In the genomic region with DNA sequence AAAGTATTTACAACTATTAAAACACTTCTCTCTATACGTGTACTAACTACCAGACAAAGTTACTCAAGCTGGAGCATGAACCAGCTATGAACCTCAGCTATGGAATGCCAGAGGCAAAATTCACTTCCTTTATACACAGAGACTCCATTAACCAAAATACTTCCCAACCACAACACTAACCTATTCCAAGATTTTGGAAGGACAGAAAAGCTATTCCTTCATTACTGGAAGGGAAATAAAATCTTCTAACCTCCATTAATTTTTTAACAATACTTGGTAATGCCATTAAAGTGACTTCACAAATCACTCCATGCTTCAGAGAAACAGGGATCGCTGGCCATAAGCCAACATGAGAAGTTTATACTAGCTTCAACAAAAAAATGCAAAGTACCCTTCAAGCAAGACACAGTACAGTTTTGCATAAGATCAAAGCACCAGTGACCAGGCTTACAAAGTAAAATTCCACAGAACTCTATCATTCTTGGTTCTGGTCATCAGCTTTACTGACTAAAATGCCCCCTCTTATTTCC, we compare ENCODE assay signal across 9 cellular contexts. TPM values are rescaled to one million over a fixed set of nuclear protein-coding genes. Genes with fewer than 3 reads are reported as not detected.
DNase-seq lines count a peak whose midpoint lies in the region; ATAC-seq and TF ChIP-seq lines count a peak whose summit lies in the region.
"Had no signal": no experiment of that assay in that cellular context is flagged by ENCODE, and none has a peak within 500 bp of the region (broad histone marks: within the 10 kb centered on the region; RNA-seq: fewer than 3 reads in every experiment).

No MANE protein-coding gene starts in this region.

- H3K4me1 Mint-ChIP-seq in natural killer cell treated with Interleukin-12 subunit alpha and Interleukin-12 subunit beta and Interleukin-15 and Interleukin-18, amount 100 ng/mL, for 72 hours (ENCODE audit: low read depth in 2 of 2), result peaks cover 50 to 52% of the 10 kb centered on the region in 2 donors
- peaks cover 62% of the 10 kb centered on the region for H3K4me1 Mint-ChIP-seq in endodermal cell

- H3K9me3 ChIP-seq in endodermal cell (ENCODE audit: control insufficient read depth, low read length), result no peaks in the 10 kb centered on the region

- no peak for TF ChIP-seq CTCF in endodermal cell (conservative IDR thresholded peaks at IDR 0.05)

- peak; percentile 73 for DNase-seq in DMS79 treated with DMSO at 0.1 percent for 48 hours (lab: John Stamatoyannopoulos, UW)
- DNase-seq in NCI-H526 treated with DMSO at 0.1 percent for 48 hours (lab: John Stamatoyannopoulos, UW), result peak; percentile 65
- peak; percentile 57 for DNase-seq in dedifferentiated amniotic fluid mesenchymal stem cell (ENCODE audit: extremely low spot score)
- DNase-seq in natural killer cell treated with Interleukin-12 subunit alpha and Interleukin-12 subunit beta and Interleukin-15 and Interleukin-18, amount 100 ng/mL, for 72 hours (ENCODE audit: low spot score), result no peak
- DNase-seq in putamen (ENCODE audit: low spot score), result no peak
- no peak for DNase-seq in endodermal cell
- DNase-seq: left colon had no signal

- ATAC-seq in natural killer cell treated with Interleukin-12 subunit alpha and Interleukin-12 subunit beta and Interleukin-15 and Interleukin-18, amount 100 ng/mL, for 72 hours, result no peak
- ATAC-seq in GM18505 (IDR thresholded peaks at IDR 0.05; ENCODE audit: unreplicated experiment) (no peak), HG03460 (IDR thresholded peaks at IDR 0.05; ENCODE audit: unreplicated experiment) (no peak)
- ATAC-seq: left colon had no signal

- no peaks in the 10 kb centered on the region for H3K27me3 Mint-ChIP-seq in natural killer cell treated with Interleukin-12 subunit alpha and Interleukin-12 subunit beta and Interleukin-15 and Interleukin-18, amount 100 ng/mL, for 72 hours
- H3K27me3 Mint-ChIP-seq in endodermal cell (ENCODE audit: insufficient read depth), result no peaks in the 10 kb centered on the region

- peaks cover 48% of the 10 kb centered on the region for H3K36me3 ChIP-seq in endodermal cell (ENCODE audit: control insufficient read depth, insufficient read depth, low read length)

- peak overlapping the region; percentile 6 to 73 for H3K27ac Mint-ChIP-seq in natural killer cell treated with Interleukin-12 subunit alpha and Interleukin-12 subunit beta and Interleukin-15 and Interleukin-18, amount 100 ng/mL, for 72 hours
- no peak overlapping the region for H3K27ac Mint-ChIP-seq in endodermal cell

- no peak overlapping the region for H3K9ac ChIP-seq in endodermal cell (ENCODE audit: extremely low read depth, low read length, poor library complexity, severe bottlenecking)

- no peaks in the 10 kb centered on the region for H3K27me3 ChIP-seq in endodermal cell (ENCODE audit: control insufficient read depth, insufficient read depth, low read length, poor library complexity, severe bottlenecking)

- H3K36me3 Mint-ChIP-seq in natural killer cell treated with Interleukin-12 subunit alpha and Interleukin-12 subunit beta and Interleukin-15 and Interleukin-18, amount 100 ng/mL, for 72 hours, result peaks cover 8% of the 10 kb centered on the region
- peaks cover 39% of the 10 kb centered on the region for H3K36me3 Mint-ChIP-seq in endodermal cell (ENCODE audit: low read depth)

- no peak overlapping the region for H3K4me3 Mint-ChIP-seq in natural killer cell treated with Interleukin-12 subunit alpha and Interleukin-12 subunit beta and Interleukin-15 and Interleukin-18, amount 100 ng/mL, for 72 hours
- H3K4me3 Mint-ChIP-seq in endodermal cell, result no peak overlapping the region

- H3K4me3 ChIP-seq in endodermal cell (ENCODE audit: low read length), result no peak overlapping the region

- no peaks in the 10 kb centered on the region for H3K9me3 Mint-ChIP-seq in natural killer cell treated with Interleukin-12 subunit alpha and Interleukin-12 subunit beta and Interleukin-15 and Interleukin-18, amount 100 ng/mL, for 72 hours
- H3K9me3 Mint-ChIP-seq in endodermal cell, result no peaks in the 10 kb centered on the region

- H3K4me1 ChIP-seq in endodermal cell (ENCODE audit: control insufficient read depth, insufficient read depth, low read length), result peaks cover 8% of the 10 kb centered on the region

- no peak overlapping the region for H3K27ac ChIP-seq in endodermal cell (ENCODE audit: low read depth, low read length)

- WGBS in endodermal cell (ENCODE audit: insufficient coverage in 1 of 2, insufficient read length in 1 of 2), 2 experiments, result 88 to 97% methylated on average over 2 of the region's 2 CpGs

- no peak for TF ChIP-seq POLR2A in GM18505 (IDR thresholded peaks at IDR 0.05; ENCODE audit: borderline replicate concordance, extremely low read depth, insufficient read depth, insufficient read length)

RNA-seq across cellular contexts. Expression of gene PUM1, which starts 58.0 kb away (rescaled TPM):
- total RNA-seq in natural killer cell treated with Interleukin-12 subunit alpha and Interleukin-12 subunit beta and Interleukin-15 and Interleukin-18, amount 100 ng/mL, for 72 hours, result 100 to 1,000 TPM; 134 to 180 TPM
- 100 to 1,000 TPM; 207 to 210 TPM for total RNA-seq in endodermal cell
- polyA plus RNA-seq in endodermal cell (2013, experiment 1 of 2), result 94.8 TPM
- 90.9 TPM for polyA plus RNA-seq in endodermal cell (2013, experiment 2 of 2)

Comparison
In these comparisons a context has a peak if more than half of its experiments do, and no peak if none do; other contexts are left out.
1. DNase-seq: peak in DMS79 treated with DMSO at 0.1 percent for 48 hours (single experiment), NCI-H526 treated with DMSO at 0.1 percent for 48 hours (single experiment) and dedifferentiated amniotic fluid mesenchymal stem cell (single experiment); none in natural killer cell treated with Interleukin-12 subunit alpha and Interleukin-12 subunit beta and Interleukin-15 and Interleukin-18, amount 100 ng/mL, for 72 hours (single experiment), putamen (single experiment) and endodermal cell (single experiment).